In genomic region chr20:49381558-49382493, GRCh38 we compare ENCODE assay signal across 9 cellular contexts.
A peak's percentile ranks its signal among the peaks of the same experiment; 100 is the strongest.
DNase-seq lines count a peak whose midpoint lies in the region; ATAC-seq and TF ChIP-seq lines count a peak whose summit lies in the region.
"Had no signal": no experiment of that assay in that cellular context is flagged by ENCODE, and none has a peak within 500 bp of the region (broad histone marks: within the 10 kb centered on the region; RNA-seq: fewer than 3 reads in every experiment).

No MANE protein-coding gene starts in this region.

- no peaks in the 10 kb centered on the region for H3K36me3 Mint-ChIP-seq in activated CD8-positive, alpha-beta memory T cell treated with anti-CD3 and anti-CD28 coated beads, Interleukin-2, amount 10 ng/mL, durations not matched to agents 7 days and 5 days

- H3K27ac Mint-ChIP-seq in activated CD8-positive, alpha-beta memory T cell treated with anti-CD3 and anti-CD28 coated beads, Interleukin-2, amount 10 ng/mL, durations not matched to agents 7 days and 5 days, result no peak overlapping the region

- no peaks in the 10 kb centered on the region for H3K27me3 ChIP-seq in right atrium auricular region
- H3K27me3 ChIP-seq in thoracic aorta (replicated peaks; ENCODE audit: insufficient read depth), result no peaks in the 10 kb centered on the region

- no peak overlapping the region for H3K4me3 ChIP-seq in LNCaP clone FGC (ENCODE audit: low read depth, low read length)
- H3K4me3 ChIP-seq in right atrium auricular region, result no peak overlapping the region
- no peak overlapping the region for H3K4me3 ChIP-seq in thoracic aorta
- H3K4me3 ChIP-seq: cardiac muscle cell had no signal

- peak; percentile 64 for ATAC-seq in thoracic aorta (ENCODE audit: insufficient number of reproducible peaks, low FRiP score, low read depth)
- ATAC-seq in activated CD8-positive, alpha-beta memory T cell treated with anti-CD3 and anti-CD28 coated beads, Interleukin-2, amount 10 ng/mL, durations not matched to agents 7 days and 5 days, result no peak

- no peaks in the 10 kb centered on the region for H3K9me3 ChIP-seq in right atrium auricular region
- no peaks in the 10 kb centered on the region for H3K9me3 ChIP-seq in thoracic aorta

- H3K27me3 Mint-ChIP-seq in activated CD8-positive, alpha-beta memory T cell treated with anti-CD3 and anti-CD28 coated beads, Interleukin-2, amount 10 ng/mL, durations not matched to agents 7 days and 5 days, result peaks cover 9% of the 10 kb centered on the region

- TF ChIP-seq CTCF in LNCaP clone FGC (IDR thresholded peaks at IDR 0.05; ENCODE audit: control insufficient read depth, extremely low read depth, insufficient read depth) (no peak), right atrium auricular region (IDR thresholded peaks at IDR 0.05) (no peak), thoracic aorta (IDR thresholded peaks at IDR 0.05) (no peak)

- DNase-seq in LNCaP clone FGC (ENCODE audit: low read depth) (peak; percentile 36), right atrium auricular region (ENCODE audit: low spot score) (peak; percentile 75), thoracic aorta (ENCODE audit: low spot score) (peak; percentile 31), NCI-H526 treated with DMSO at 0.1 percent for 48 hours (lab: John Stamatoyannopoulos, UW) (no peak), epidermal melanocyte (ENCODE audit: insufficient read length, low spot score) (no peak), NCI-H187 treated with DMSO at 0.1 percent for 48 hours (lab: John Stamatoyannopoulos, UW) (no peak)
- DNase-seq in activated CD8-positive, alpha-beta memory T cell treated with anti-CD3 and anti-CD28 coated beads, Interleukin-2, amount 10 ng/mL, durations not matched to agents 7 days and 5 days, result no peak

- no peak overlapping the region for H3K4me3 Mint-ChIP-seq in activated CD8-positive, alpha-beta memory T cell treated with anti-CD3 and anti-CD28 coated beads, Interleukin-2, amount 10 ng/mL, durations not matched to agents 7 days and 5 days

- CTCF ChIA-PET in activated CD8-positive, alpha-beta memory T cell treated with anti-CD3 and anti-CD28 coated beads, Interleukin-2, amount 10 ng/mL, durations not matched to agents 7 days and 5 days (lab: Charles Lee), result interaction anchor here (0.9 kb wide), 1 partner anchor 47 kb away, joined by 3 read pairs; no protein-coding TSS in a partner anchor

- H3K27ac ChIP-seq in angular gyrus (ENCODE audit: low read depth, low read length), result peak overlapping the region; percentile 20
- H3K27ac ChIP-seq in right atrium auricular region, result peak overlapping the region in 1 of 2 donors; percentile 16
- peak overlapping the region in 1 of 2 donors; percentile 14 for H3K27ac ChIP-seq in thoracic aorta
- H3K27ac ChIP-seq: cardiac muscle cell had no signal

- no peaks in the 10 kb centered on the region for H3K4me1 Mint-ChIP-seq in activated CD8-positive, alpha-beta memory T cell treated with anti-CD3 and anti-CD28 coated beads, Interleukin-2, amount 10 ng/mL, durations not matched to agents 7 days and 5 days

- H3K36me3 ChIP-seq in right atrium auricular region (no peaks in the 10 kb centered on the region), thoracic aorta (no peaks in the 10 kb centered on the region)
- H3K36me3 ChIP-seq: cardiac muscle cell had no signal

- H3K4me1 ChIP-seq in right atrium auricular region (peaks cover 0 to 24% of the 10 kb centered on the region in 2 donors), thoracic aorta (ENCODE audit: control insufficient read depth in 1 of 2, low read depth in 2 of 2) (peaks cover 3 to 24% of the 10 kb centered on the region in 2 donors)

- H3K9me3 Mint-ChIP-seq in activated CD8-positive, alpha-beta memory T cell treated with anti-CD3 and anti-CD28 coated beads, Interleukin-2, amount 10 ng/mL, durations not matched to agents 7 days and 5 days (ENCODE audit: low read depth), result no peaks in the 10 kb centered on the region

Comparison
In these comparisons a context has a peak if more than half of its experiments do, and no peak if none do; other contexts are left out.
1. DNase-seq: peak in LNCaP clone FGC (single experiment), right atrium auricular region (single experiment) and thoracic aorta (single experiment); none in NCI-H526 treated with DMSO at 0.1 percent for 48 hours (single experiment), activated CD8-positive, alpha-beta memory T cell treated with anti-CD3 and anti-CD28 coated beads, Interleukin-2, amount 10 ng/mL, durations not matched to agents 7 days and 5 days (single experiment), epidermal melanocyte (single experiment) and NCI-H187 treated with DMSO at 0.1 percent for 48 hours (single experiment).